10 cellular contexts compared by ENCODE assay signal in the genomic region with DNA sequence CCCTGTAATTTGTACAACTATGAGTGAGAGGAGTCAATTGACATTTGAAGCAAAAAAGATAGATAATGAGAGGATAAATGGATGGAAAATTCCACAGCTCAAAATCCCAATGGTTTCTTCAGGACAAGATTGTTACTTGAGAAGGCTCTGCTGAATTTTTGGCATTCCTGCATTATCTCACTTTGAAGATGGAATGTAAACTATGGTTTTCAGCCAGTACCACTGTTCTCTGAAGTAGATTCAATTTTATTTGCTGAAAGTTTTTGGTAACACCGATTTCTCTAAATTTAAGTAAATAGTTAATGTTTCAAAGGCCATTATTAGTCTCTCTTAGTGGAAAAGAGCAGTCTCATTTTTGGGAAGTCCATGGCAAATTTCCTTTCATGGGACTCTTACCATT.
DNase-seq lines count a peak whose midpoint lies in the region; ATAC-seq, FAIRE-seq and TF ChIP-seq lines count a peak whose summit lies in the region.
"Had no signal": no experiment of that assay in that cellular context is flagged by ENCODE, and none has a peak within 500 bp of the region (broad histone marks: within the 10 kb centered on the region; RNA-seq: fewer than 3 reads in every experiment).

No MANE protein-coding gene starts in this region.

- no peak for TF ChIP-seq RAD21 in H1 (IDR thresholded peaks at IDR 0.05 in 1 of 2, conservative IDR thresholded peaks at IDR 0.05 in 1 of 2; ENCODE audit: low read depth in 2 of 2, low read length in 2 of 2)

- no peak overlapping the region for H3K4ac ChIP-seq in H1 (replicated peaks; ENCODE audit: insufficient read length, low read depth, low read length)
- H3K4ac ChIP-seq in mesendoderm (ENCODE audit: low read depth, low read length): no peak overlapping the region

- H3K23ac ChIP-seq in H1 (ENCODE audit: insufficient read length) (no peak overlapping the region), mesendoderm (ENCODE audit: low read length) (no peak overlapping the region)

- TF ChIP-seq EP300 in H1 (IDR thresholded peaks at IDR 0.05; ENCODE audit: borderline replicate concordance in 1 of 2, low read depth in 2 of 2, low read length in 2 of 2): peak in 1 of 2 experiments; percentile 54; a peak in 1 of 3 replicates

- H3K4me3 ChIP-seq in LNCaP clone FGC (ENCODE audit: low read depth, low read length): peak overlapping the region; percentile 4; the same call in 1 of the 2 replicates
- H3K4me3 ChIP-seq in H1 (ENCODE audit: extremely low read depth in 1 of 4, insufficient read depth in 2 of 4, low read depth in 3 of 4, low read length in 4 of 4): peak overlapping the region in 1 of 4 experiments; percentile 41; a peak in 1 of 8 replicates
- no peak overlapping the region for H3K4me3 ChIP-seq in mesendoderm (ENCODE audit: low read length)

- POLR2A ChIA-PET in H1 (lab: Charles Lee; ENCODE audit: partially characterized antibody): interaction anchor here (1.0 to 1.5 kb wide), 2 partner anchors 10 to 24 kb away, joined by 3 to 7 read pairs; no protein-coding TSS in a partner anchor

- no peak overlapping the region for H3K14ac ChIP-seq in H1 (ENCODE audit: insufficient read length)

- H2AK5ac ChIP-seq in H1 (ENCODE audit: low read depth, low read length) (no peak overlapping the region), mesendoderm (ENCODE audit: low read length) (no peak overlapping the region)

- no peak for ATAC-seq in HG02588 (IDR thresholded peaks at IDR 0.05; ENCODE audit: unreplicated experiment)

- H3K9ac ChIP-seq in H1 (replicated peaks in 1 of 4; ENCODE audit: extremely low read depth in 1 of 4, low read depth in 3 of 4, low read length in 3 of 4): no peak overlapping the region
- no peak overlapping the region for H3K9ac ChIP-seq in mesendoderm (ENCODE audit: low read length)

- WGBS in H1 (ENCODE audit: extremely low coverage in 1 of 2, insufficient coverage in 1 of 2, insufficient read length in 1 of 2, insufficient replicate concordance in 2 of 2, low coverage in 1 of 2, low lambda C conversion rate in 2 of 2, missing lambda C conversion rate in 1 of 2), 2 experiments: 4% methylated on average over 1 of the region's 1 CpG; no CpG with 5 or more reads in 1 of the 2 experiments
- WGBS in mesendoderm (ENCODE audit: extremely low coverage, insufficient coverage, low lambda C conversion rate): no CpG with 5 or more reads among the region's 1 CpG

- peak; percentile 86 for DNase-seq in ACHN
- peak; percentile 37 for DNase-seq in LNCaP clone FGC (ENCODE audit: low read depth)
- DNase-seq in H1 (ENCODE audit: low read depth in 1 of 2, low spot score in 2 of 2): peak in 1 of 2 experiments; percentile 25
- DNase-seq in mesendoderm: peak; percentile 95
- no peak for DNase-seq in stimulated activated CD4-positive, alpha-beta T cell treated with anti-CD3 and anti-CD28 coated beads, Interleukin-15, amount 100 ng/mL, for 24 hours
- no peak for DNase-seq in KBM-7
- DNase-seq in SIG-M5 treated with dmso at 0.1 percent for 504 hours (lab: John Stamatoyannopoulos, UW; ENCODE audit: unreplicated experiment): no peak
- DNase-seq: effector CD4-positive, alpha-beta T cell; naive B cell had no signal

- H3K36me3 ChIP-seq in H1 (ENCODE audit: control insufficient read depth in 2 of 4, insufficient read depth in 4 of 4, low read length in 3 of 4): no peaks in the 10 kb centered on the region
- no peaks in the 10 kb centered on the region for H3K36me3 ChIP-seq in mesendoderm (ENCODE audit: control insufficient read depth, insufficient read depth, low read length)

- H3K23me2 ChIP-seq in H1 (ENCODE audit: low read depth, low read length): no peaks in the 10 kb centered on the region

- H3K79me1 ChIP-seq in H1 (ENCODE audit: low read depth, low read length): no peaks in the 10 kb centered on the region
- no peaks in the 10 kb centered on the region for H3K79me1 ChIP-seq in mesendoderm (ENCODE audit: low read length)

- CTCF ChIA-PET in H1 (lab: Charles Lee; ENCODE audit: partially characterized antibody): no interaction called here

- H3K9me3 ChIP-seq in H1 (ENCODE audit: insufficient read depth in 2 of 2, low read depth in 1 of 2, low read length in 1 of 2): no peaks in the 10 kb centered on the region

- H3K27me3 ChIP-seq in H1 (replicated peaks in 1 of 4; ENCODE audit: control insufficient read depth in 3 of 4, extremely low read depth in 1 of 4, insufficient read depth in 3 of 4, low read length in 3 of 4) (no peaks in the 10 kb centered on the region), mesendoderm (ENCODE audit: insufficient read depth, low read length, poor library complexity) (no peaks in the 10 kb centered on the region)

- TF ChIP-seq POLR2A in H1 (IDR thresholded peaks at IDR 0.05; ENCODE audit: control extremely low read depth in 1 of 2, low read depth in 2 of 2, low read length in 2 of 2): no peak

- H2BK12ac ChIP-seq in H1 (ENCODE audit: low read depth, low read length): no peak overlapping the region; the same call in 1 of the 2 replicates

- in situ Hi-C loops in ACHN (cut with HindIII; ENCODE audit: low pct_ligation_motif_present, low pct_unique_long_range_greater_than_20kb, low sequenced_read_pairs): no loop called here
- in situ Hi-C loops in KBM-7 (cut with MboI; ENCODE audit: low pct_unique_long_range_greater_than_20kb, low sequenced_read_pairs): no loop called here

- H3K56ac ChIP-seq in H1 (replicated peaks; ENCODE audit: insufficient read length, low read depth, low read length) (no peak overlapping the region), mesendoderm (ENCODE audit: low read length) (peak overlapping the region; percentile 62)

- peak; percentile 57 for FAIRE-seq in H1 (lab: Jason Lieb, UNC)

- TF ChIP-seq CTCF in LNCaP clone FGC (IDR thresholded peaks at IDR 0.05; ENCODE audit: control insufficient read depth, extremely low read depth, insufficient read depth) (no peak), H1 (IDR thresholded peaks at IDR 0.05; ENCODE audit: control extremely low read depth in 1 of 3, insufficient read depth in 1 of 3, low read depth in 1 of 3, low read length in 3 of 3) (no peak)

- H4K91ac ChIP-seq in H1 (replicated peaks; ENCODE audit: insufficient read length, low read length): no peak overlapping the region

- H3K79me2 ChIP-seq in H1 (ENCODE audit: control insufficient read depth in 1 of 2, insufficient read depth in 2 of 2, low read length in 2 of 2): no peaks in the 10 kb centered on the region
- no peaks in the 10 kb centered on the region for H3K79me2 ChIP-seq in mesendoderm (ENCODE audit: control insufficient read depth, insufficient read depth, low read length)

- no peak overlapping the region for H2AFZ ChIP-seq in H1 (ENCODE audit: low read length)

- no peak overlapping the region for H2BK20ac ChIP-seq in H1 (ENCODE audit: low read length)

- H4K8ac ChIP-seq in H1 (ENCODE audit: extremely low read depth, insufficient read depth, low read length): no peak overlapping the region
- H4K8ac ChIP-seq in mesendoderm (ENCODE audit: low read depth, low read length): no peak overlapping the region

- H3K4me1 ChIP-seq in H1 (replicated peaks in 1 of 4; ENCODE audit: control insufficient read depth in 3 of 4, insufficient read depth in 4 of 4, low read length in 3 of 4): peaks cover 0 to 9% (median 2%) of the 10 kb centered on the region in 4 experiments; a peak in 3 of 7 replicates
- H3K4me1 ChIP-seq in mesendoderm (ENCODE audit: control insufficient read depth, low read depth, low read length): peaks cover 2% of the 10 kb centered on the region

- H3K4me2 ChIP-seq in H1 (ENCODE audit: insufficient read depth in 1 of 2, low read depth in 2 of 2, low read length in 2 of 2) (peak overlapping the region; percentile 5 to 50; a peak in 2 of 4 replicates), mesendoderm (ENCODE audit: low read length) (no peak overlapping the region)

- H2BK5ac ChIP-seq in H1 (ENCODE audit: low read depth, low read length): peak overlapping the region; percentile 82; the same call in 1 of the 2 replicates
- no peak overlapping the region for H2BK5ac ChIP-seq in mesendoderm (ENCODE audit: low read length)

- no peak overlapping the region for H3K18ac ChIP-seq in H1 (ENCODE audit: extremely low read depth, low read length)
- peak overlapping the region; percentile 90 for H3K18ac ChIP-seq in mesendoderm (ENCODE audit: low read length)

- H2BK15ac ChIP-seq in H1 (ENCODE audit: low read length) (no peak overlapping the region), mesendoderm (replicated peaks; ENCODE audit: low read depth) (no peak overlapping the region)

- no peaks in the 10 kb centered on the region for H4K20me1 ChIP-seq in H1 (replicated peaks in 1 of 2; ENCODE audit: control insufficient read depth in 1 of 2, insufficient read depth in 2 of 2, low read length in 2 of 2)

- H2BK120ac ChIP-seq in H1 (replicated peaks; ENCODE audit: low read depth, low read length) (no peak overlapping the region), mesendoderm (ENCODE audit: low read depth, low read length) (no peak overlapping the region)

- no peak overlapping the region; the same call in 1 of the 2 replicates for H3K27ac ChIP-seq in H1 (ENCODE audit: low read depth, low read length)
- peak overlapping the region; percentile 38 for H3K27ac ChIP-seq in mesendoderm (ENCODE audit: low read depth, low read length)

- H4K5ac ChIP-seq in H1 (ENCODE audit: insufficient read length, low read depth, low read length): peak overlapping the region; percentile 35
- H4K5ac ChIP-seq in mesendoderm (ENCODE audit: low read length): no peak overlapping the region

Comparison
In these comparisons a context has a peak if more than half of its experiments do, and no peak if none do; other contexts are left out.
1. DNase-seq: peak in ACHN (single experiment), LNCaP clone FGC (single experiment) and mesendoderm (single experiment); none in stimulated activated CD4-positive, alpha-beta T cell treated with anti-CD3 and anti-CD28 coated beads, Interleukin-15, amount 100 ng/mL, for 24 hours (single experiment), KBM-7 (single experiment) and SIG-M5 treated with dmso at 0.1 percent for 504 hours (single experiment).